ENCODE assay signal across 18 cellular contexts in the genomic region with DNA sequence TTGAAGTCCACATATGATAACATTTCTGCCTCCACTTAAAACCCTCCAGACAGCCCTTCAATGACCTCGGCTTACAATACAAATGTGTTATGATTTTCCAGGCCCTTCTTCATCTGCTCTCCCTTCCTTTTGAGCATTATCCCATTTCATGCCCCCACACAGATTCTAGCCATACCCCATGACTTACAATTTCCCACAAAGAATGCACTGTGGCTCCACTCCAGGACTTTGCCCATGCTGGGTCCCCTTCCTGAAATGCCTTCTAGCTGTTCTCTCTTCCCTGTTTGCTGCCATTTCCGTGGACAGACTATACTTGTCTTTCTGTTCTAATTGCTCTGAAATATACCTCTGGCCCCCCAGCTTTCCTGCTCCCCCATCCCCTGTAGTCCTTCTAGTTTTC.
"Had no signal": no experiment of that assay in that cellular context is flagged by ENCODE, and none has a peak within 500 bp of the region (broad histone marks: within the 10 kb centered on the region; RNA-seq: fewer than 3 reads in every experiment).

No MANE protein-coding gene starts in this region.

- DNase-seq: activated CD4-positive, alpha-beta memory T cell treated with anti-CD3 and anti-CD28 coated beads for 36 hours; activated CD4-positive, alpha-beta T cell treated with anti-CD3 and anti-CD28 coated beads, Interleukin-2, amount 10 ng/mL, durations not matched to agents 7 days and 5 days; activated CD4-positive, CD25-positive, alpha-beta regulatory T cell; activated gamma-delta T cell treated with Interleukin-2 at 50 U/mL for 16 hours; activated naive CD4-positive, alpha-beta T cell treated with anti-CD3 and anti-CD28 coated beads, Interleukin-2, amount 10 ng/mL, durations not matched to agents 7 days and 5 days; activated T-cell treated with anti-CD3 and anti-CD28 coated beads for 4 hours; activated T-cell treated with anti-CD3 and anti-CD28 coated beads, Interleukin-2, amount 50 U/mL, for 48 hours; aorta; KG1; NCI-H1048; NCI-H146; NCI-H187 treated with DMSO at 0.1 percent for 48 hours; NCI-H2081 treated with DMSO at 0.1 percent for 48 hours; NCI-H2227 treated with DMSO at 0.1 percent for 48 hours; NCI-H524 treated with DMSO at 0.1 percent for 48 hours; SIG-M5; T-helper 17 cell; T-helper 9 cell had no signal
